ENCODE assay signal across 3 cellular contexts in genomic region chr5:180396931-180397330, GRCh38.
TF ChIP-seq lines count a peak whose summit lies in the region.

No MANE protein-coding gene starts in this region.

TF ChIP-seq in SK-N-SH, 30 proteins besides CTCF, POLR2A, EP300 and RAD21 (continued from another document):
- TF ChIP-seq ZBTB33 (IDR thresholded peaks at IDR 0.05; ENCODE audit: borderline replicate concordance, low read depth) (no peak), NFIC (IDR thresholded peaks at IDR 0.05; ENCODE audit: borderline replicate concordance) (no peak), TEAD4 (IDR thresholded peaks at IDR 0.05; ENCODE audit: borderline replicate concordance, insufficient read depth) (no peak), CHD2 (IDR thresholded peaks at IDR 0.05; ENCODE audit: low read length, partially characterized antibody) (no peak), GATA2 (CRISPR knock-in tag; IDR thresholded peaks at IDR 0.05) (no peak), RXRA (IDR thresholded peaks at IDR 0.05; ENCODE audit: borderline replicate concordance, low read depth) (no peak), FOSL2 (IDR thresholded peaks at IDR 0.05; ENCODE audit: borderline replicate concordance, low read depth) (no peak)
TF ChIP-seq in SK-N-SH: peak in this region for 0.

TF ChIP-seq in SK-N-SH treated with all-trans-retinoic acid at 6 μM for 48 hours, 23 proteins besides CTCF, POLR2A, EP300 and RAD21 (continued from another document):
- no peak for TF ChIP-seq ZC3H10 (CRISPR knock-in tag; IDR thresholded peaks at IDR 0.05)
- TF ChIP-seq SNAI2 (CRISPR knock-in tag; IDR thresholded peaks at IDR 0.05), result no peak
- no peak for TF ChIP-seq ISL1 (CRISPR knock-in tag; IDR thresholded peaks at IDR 0.05)
- TF ChIP-seq CSDC2 (CRISPR knock-in tag; IDR thresholded peaks at IDR 0.05), result no peak
- no peak for TF ChIP-seq ZNF565 (CRISPR knock-in tag; conservative IDR thresholded peaks at IDR 0.05; ENCODE audit: low read depth)

TF ChIP-seq in WTC11, 78 proteins besides CTCF, POLR2A, EP300 and RAD21 (continued from another document):
- no peak for TF ChIP-seq ARID4B (CRISPR knock-in tag; IDR thresholded peaks at IDR 0.05; ENCODE audit: borderline replicate concordance)
